In genomic region chr22:36065462-36065774, GRCh38 we compare ENCODE assay signal across 1 cellular context.
TF ChIP-seq lines count a peak whose summit lies in the region.

No MANE protein-coding gene starts in this region.

TF ChIP-seq in HepG2, 621 proteins besides CTCF, POLR2A, EP300 and RAD21 (continued from another document and continues in another):
- TF ChIP-seq SNAPC4 (CRISPR knock-in tag; IDR thresholded peaks at IDR 0.05), result no peak
- peak; percentile 45; the same call in 1 of the 2 replicates for TF ChIP-seq ZC3H13 (CRISPR knock-in tag; IDR thresholded peaks at IDR 0.05)
- TF ChIP-seq RNF2 (conservative IDR thresholded peaks at IDR 0.05; ENCODE audit: low read depth), result no peak
- no peak for TF ChIP-seq SOX6 (IDR thresholded peaks at IDR 0.05)
- no peak for TF ChIP-seq SOX6 (CRISPR knock-in tag; IDR thresholded peaks at IDR 0.05)
- TF ChIP-seq GLI4 (CRISPR knock-in tag; IDR thresholded peaks at IDR 0.05; ENCODE audit: borderline replicate concordance), result no peak
- no peak for TF ChIP-seq ARID3A (IDR thresholded peaks at IDR 0.05; ENCODE audit: low read depth, low read length)
- peak; percentile 21; the same call in 1 of the 2 replicates for TF ChIP-seq ZNF605 (CRISPR knock-in tag; IDR thresholded peaks at IDR 0.05)
- TF ChIP-seq NFE2L1 (CRISPR knock-in tag; IDR thresholded peaks at IDR 0.05; ENCODE audit: borderline replicate concordance), result no peak
- TF ChIP-seq, protein P1, sequence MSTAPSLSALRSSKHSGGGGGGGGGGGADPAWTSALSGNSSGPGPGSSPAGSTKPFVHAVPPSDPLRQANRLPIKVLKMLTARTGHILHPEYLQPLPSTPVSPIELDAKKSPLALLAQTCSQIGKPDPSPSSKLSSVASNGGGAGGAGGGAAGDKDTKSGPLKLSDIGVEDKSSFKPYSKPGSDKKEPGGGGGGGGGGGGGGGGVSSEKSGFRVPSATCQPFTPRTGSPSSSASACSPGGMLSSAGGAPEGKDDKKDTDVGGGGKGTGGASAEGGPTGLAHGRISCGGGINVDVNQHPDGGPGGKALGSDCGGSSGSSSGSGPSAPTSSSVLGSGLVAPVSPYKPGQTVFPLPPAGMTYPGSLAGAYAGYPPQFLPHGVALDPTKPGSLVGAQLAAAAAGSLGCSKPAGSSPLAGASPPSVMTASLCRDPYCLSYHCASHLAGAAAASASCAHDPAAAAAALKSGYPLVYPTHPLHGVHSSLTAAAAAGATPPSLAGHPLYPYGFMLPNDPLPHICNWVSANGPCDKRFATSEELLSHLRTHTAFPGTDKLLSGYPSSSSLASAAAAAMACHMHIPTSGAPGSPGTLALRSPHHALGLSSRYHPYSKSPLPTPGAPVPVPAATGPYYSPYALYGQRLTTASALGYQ (CRISPR knock-in tag; IDR thresholded peaks at IDR 0.05), result no peak
- TF ChIP-seq EZH2 (conservative IDR thresholded peaks at IDR 0.05; ENCODE audit: low read depth, low read length), result 0 out of 2 replicates have a peak, but pooled peaks have one; percentile 44
- no peak for TF ChIP-seq IRF1 (CRISPR knock-in tag; IDR thresholded peaks at IDR 0.05; ENCODE audit: low read depth)
- TF ChIP-seq ZNF720 (CRISPR knock-in tag; IDR thresholded peaks at IDR 0.05), result no peak
- TF ChIP-seq NR0B2 (CRISPR knock-in tag; IDR thresholded peaks at IDR 0.05), result 0 out of 2 replicates have a peak, but pooled peaks have one; percentile 4
- TF ChIP-seq ZBTB1 (CRISPR knock-in tag; IDR thresholded peaks at IDR 0.05; ENCODE audit: borderline replicate concordance), result no peak
- no peak for TF ChIP-seq ZBTB2 (CRISPR knock-in tag; IDR thresholded peaks at IDR 0.05; ENCODE audit: low read depth)
- TF ChIP-seq PREB (CRISPR knock-in tag; IDR thresholded peaks at IDR 0.05), result no peak
- no peak for TF ChIP-seq ARID2 (CRISPR knock-in tag; IDR thresholded peaks at IDR 0.05; ENCODE audit: borderline replicate concordance)
- TF ChIP-seq ZNF724P (CRISPR knock-in tag; IDR thresholded peaks at IDR 0.05; ENCODE audit: borderline replicate concordance), result no peak
- no peak for TF ChIP-seq TAF15 (IDR thresholded peaks at IDR 0.05; ENCODE audit: low read depth, low read length, poor library complexity, severe bottlenecking)
- TF ChIP-seq ZNF441 (CRISPR knock-in tag; IDR thresholded peaks at IDR 0.05; ENCODE audit: borderline replicate concordance), result peak; percentile 50; the same call in 1 of the 2 replicates
- TF ChIP-seq, protein P2, sequence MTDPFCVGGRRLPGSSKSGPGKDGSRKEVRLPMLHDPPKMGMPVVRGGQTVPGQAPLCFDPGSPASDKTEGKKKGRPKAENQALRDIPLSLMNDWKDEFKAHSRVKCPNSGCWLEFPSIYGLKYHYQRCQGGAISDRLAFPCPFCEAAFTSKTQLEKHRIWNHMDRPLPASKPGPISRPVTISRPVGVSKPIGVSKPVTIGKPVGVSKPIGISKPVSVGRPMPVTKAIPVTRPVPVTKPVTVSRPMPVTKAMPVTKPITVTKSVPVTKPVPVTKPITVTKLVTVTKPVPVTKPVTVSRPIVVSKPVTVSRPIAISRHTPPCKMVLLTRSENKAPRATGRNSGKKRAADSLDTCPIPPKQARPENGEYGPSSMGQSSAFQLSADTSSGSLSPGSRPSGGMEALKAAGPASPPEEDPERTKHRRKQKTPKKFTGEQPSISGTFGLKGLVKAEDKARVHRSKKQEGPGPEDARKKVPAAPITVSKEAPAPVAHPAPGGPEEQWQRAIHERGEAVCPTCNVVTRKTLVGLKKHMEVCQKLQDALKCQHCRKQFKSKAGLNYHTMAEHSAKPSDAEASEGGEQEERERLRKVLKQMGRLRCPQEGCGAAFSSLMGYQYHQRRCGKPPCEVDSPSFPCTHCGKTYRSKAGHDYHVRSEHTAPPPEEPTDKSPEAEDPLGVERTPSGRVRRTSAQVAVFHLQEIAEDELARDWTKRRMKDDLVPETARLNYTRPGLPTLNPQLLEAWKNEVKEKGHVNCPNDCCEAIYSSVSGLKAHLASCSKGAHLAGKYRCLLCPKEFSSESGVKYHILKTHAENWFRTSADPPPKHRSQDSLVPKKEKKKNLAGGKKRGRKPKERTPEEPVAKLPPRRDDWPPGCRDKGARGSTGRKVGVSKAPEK (CRISPR knock-in tag; IDR thresholded peaks at IDR 0.05; ENCODE audit: borderline replicate concordance), result 0 out of 2 replicates have a peak, but pooled peaks have one; percentile 56
- TF ChIP-seq, protein P3, sequence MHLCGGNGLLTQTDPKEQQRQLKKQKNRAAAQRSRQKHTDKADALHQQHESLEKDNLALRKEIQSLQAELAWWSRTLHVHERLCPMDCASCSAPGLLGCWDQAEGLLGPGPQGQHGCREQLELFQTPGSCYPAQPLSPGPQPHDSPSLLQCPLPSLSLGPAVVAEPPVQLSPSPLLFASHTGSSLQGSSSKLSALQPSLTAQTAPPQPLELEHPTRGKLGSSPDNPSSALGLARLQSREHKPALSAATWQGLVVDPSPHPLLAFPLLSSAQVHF (CRISPR knock-in tag; IDR thresholded peaks at IDR 0.05), result peak; percentile 62; the same call in 1 of the 2 replicates
- TF ChIP-seq, protein P4, sequence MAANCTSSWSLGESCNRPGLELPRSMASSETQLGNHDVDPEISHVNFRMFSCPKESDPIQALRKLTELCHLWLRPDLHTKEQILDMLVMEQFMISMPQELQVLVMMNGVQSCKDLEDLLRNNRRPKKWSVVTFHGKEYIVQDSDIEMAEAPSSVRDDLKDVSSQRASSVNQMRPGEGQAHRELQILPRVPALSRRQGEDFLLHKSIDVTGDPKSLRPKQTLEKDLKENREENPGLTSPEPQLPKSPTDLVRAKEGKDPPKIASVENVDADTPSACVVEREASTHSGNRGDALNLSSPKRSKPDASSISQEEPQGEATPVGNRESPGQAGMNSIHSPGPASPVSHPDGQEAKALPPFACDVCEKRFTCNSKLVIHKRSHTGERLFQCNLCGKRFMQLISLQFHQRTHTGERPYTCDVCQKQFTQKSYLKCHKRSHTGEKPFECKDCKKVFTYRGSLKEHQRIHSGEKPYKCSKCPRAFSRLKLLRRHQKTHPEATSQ (CRISPR knock-in tag; IDR thresholded peaks at IDR 0.05; ENCODE audit: borderline replicate concordance), result no peak
- no peak for TF ChIP-seq ZNF747 (CRISPR knock-in tag; IDR thresholded peaks at IDR 0.05; ENCODE audit: borderline replicate concordance)
- TF ChIP-seq TCF7L2 (IDR thresholded peaks at IDR 0.05; ENCODE audit: low read depth, low read length), result no peak
- no peak for TF ChIP-seq BCLAF1 (IDR thresholded peaks at IDR 0.05)
- TF ChIP-seq SIX1 (CRISPR knock-in tag; IDR thresholded peaks at IDR 0.05; ENCODE audit: borderline replicate concordance), result no peak
- TF ChIP-seq, protein P5, sequence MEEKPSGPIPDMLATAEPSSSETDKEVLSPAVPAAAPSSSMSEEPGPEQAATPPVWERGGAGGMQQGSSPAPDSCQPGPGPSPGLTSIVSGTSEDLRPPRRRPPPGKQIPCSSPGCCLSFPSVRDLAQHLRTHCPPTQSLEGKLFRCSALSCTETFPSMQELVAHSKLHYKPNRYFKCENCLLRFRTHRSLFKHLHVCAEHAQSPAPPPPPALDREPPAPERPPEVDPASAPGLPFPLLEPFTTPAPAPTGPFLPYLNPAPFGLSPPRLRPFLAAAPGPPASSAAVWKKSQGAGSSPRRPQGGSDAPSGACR (CRISPR knock-in tag; IDR thresholded peaks at IDR 0.05), result no peak
- no peak for TF ChIP-seq SMARCC2 (IDR thresholded peaks at IDR 0.05)
- TF ChIP-seq RBFOX2 (IDR thresholded peaks at IDR 0.05; ENCODE audit: low read depth, low read length), result no peak
- TF ChIP-seq HHEX (CRISPR knock-in tag; IDR thresholded peaks at IDR 0.05), result no peak
